1 cellular context compared by ENCODE assay signal in the genomic region with DNA sequence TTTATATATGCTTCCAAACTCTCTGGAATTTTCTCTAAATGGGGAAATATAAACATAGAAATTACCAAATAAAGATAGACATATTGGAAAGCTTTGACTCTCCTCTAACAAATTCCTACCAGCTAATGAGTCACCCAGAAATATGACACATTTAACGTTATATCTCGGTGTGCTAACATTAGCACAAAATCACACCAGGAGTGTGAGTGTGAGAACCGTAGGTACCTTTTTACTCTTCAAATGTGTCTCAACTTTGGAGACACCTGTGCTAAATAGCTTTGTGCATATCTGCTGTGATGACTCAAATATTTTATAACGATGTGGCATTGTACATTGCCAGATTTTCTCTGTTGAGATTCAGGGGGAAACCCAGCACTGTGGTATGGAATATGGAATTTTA.
TF ChIP-seq lines count a peak whose summit lies in the region.

No MANE protein-coding gene starts in this region.

TF ChIP-seq in IMR-90, 13 proteins besides CTCF, POLR2A, EP300 and RAD21:
- TF ChIP-seq MAZ (IDR thresholded peaks at IDR 0.05; ENCODE audit: borderline replicate concordance, low read depth, low read length) (no peak), BHLHE40 (IDR thresholded peaks at IDR 0.05; ENCODE audit: low read depth, low read length) (no peak)
